23 cellular contexts compared by ENCODE assay signal in genomic region chr2:241133436-241133820, GRCh38.
"Had no signal": no experiment of that assay in that cellular context is flagged by ENCODE, and none has a peak within 500 bp of the region (broad histone marks: within the 10 kb centered on the region; RNA-seq: fewer than 3 reads in every experiment).

No MANE protein-coding gene starts in this region.

- DNase-seq: activated CD4-positive, alpha-beta T cell treated with anti-CD3 and anti-CD28 coated beads for 4 hours; activated CD4-positive, alpha-beta T cell treated with anti-CD3 and anti-CD28 coated beads, Interleukin-2, amount 50 U/mL, for 4 hours; activated CD8-positive, alpha-beta memory T cell treated with anti-CD3 and anti-CD28 coated beads for 24 hours; anterior cingulate cortex; colonic mucosa; effector CD8-positive, alpha-beta T cell; esophagus squamous epithelium; left lung; mucosa of descending colon; retina; stimulated activated CD4-positive, alpha-beta T cell treated with anti-CD3 and anti-CD28 coated beads, Interleukin-1b, Interleukin-23, amount 100 ng/mL, for 48 hours; stimulated activated naive CD8-positive, alpha-beta T cell treated with anti-CD3 and anti-CD28 coated beads, Interleukin-15, Interleukin-2, amounts not matched to agents 100 U/mL and 50 U/mL, for 24 hours; upper lobe of left lung had no signal

- H3K4me3 ChIP-seq: colonic mucosa, esophagus squamous epithelium, left lung, lung, mucosa of descending colon, prostate gland, sigmoid colon, smooth muscle cell, thoracic aorta, upper lobe of left lung, vagina had no signal

- H3K27ac Mint-ChIP-seq: activated naive CD8-positive, alpha-beta T cell; natural killer cell treated with Interleukin-12 subunit alpha and Interleukin-12 subunit beta and Interleukin-15 and Interleukin-18, amount 100 ng/mL, for 72 hours had no signal

- H3K9me3 Mint-ChIP-seq: natural killer cell treated with Interleukin-12 subunit alpha and Interleukin-12 subunit beta and Interleukin-15 and Interleukin-18, amount 100 ng/mL, for 72 hours had no signal

- H3K27me3 ChIP-seq: colonic mucosa, esophagus squamous epithelium, left lung, sigmoid colon, upper lobe of left lung, vagina had no signal

- H3K4me3 Mint-ChIP-seq: activated naive CD8-positive, alpha-beta T cell; natural killer cell treated with Interleukin-12 subunit alpha and Interleukin-12 subunit beta and Interleukin-15 and Interleukin-18, amount 100 ng/mL, for 72 hours had no signal

- H3K4me2 ChIP-seq: smooth muscle cell had no signal

- ATAC-seq: left lung; mucosa of descending colon; natural killer cell treated with Interleukin-12 subunit alpha and Interleukin-12 subunit beta and Interleukin-15 and Interleukin-18, amount 100 ng/mL, for 72 hours; stimulated activated naive CD8-positive, alpha-beta T cell treated with anti-CD3 and anti-CD28 coated beads, Interleukin-15, Interleukin-2, amounts not matched to agents 100 U/mL and 50 U/mL, for 24 hours had no signal

- H3K4me1 ChIP-seq: colonic mucosa, esophagus squamous epithelium, left lung, prostate gland, sigmoid colon, upper lobe of left lung, vagina had no signal

- H3K36me3 ChIP-seq: colonic mucosa, sigmoid colon, thoracic aorta, vagina had no signal

- H3K27ac ChIP-seq: colonic mucosa, epithelial cell of prostate, esophagus squamous epithelium, left lung, prostate gland, sigmoid colon, thoracic aorta, upper lobe of left lung, vagina, VCaP had no signal

- H3K9me3 ChIP-seq: colonic mucosa, esophagus squamous epithelium, left lung, mucosa of descending colon, prostate gland, sigmoid colon, thoracic aorta, upper lobe of left lung, vagina had no signal

- H3K36me3 Mint-ChIP-seq: natural killer cell treated with Interleukin-12 subunit alpha and Interleukin-12 subunit beta and Interleukin-15 and Interleukin-18, amount 100 ng/mL, for 72 hours had no signal

- H3K27me3 Mint-ChIP-seq: activated naive CD8-positive, alpha-beta T cell; natural killer cell treated with Interleukin-12 subunit alpha and Interleukin-12 subunit beta and Interleukin-15 and Interleukin-18, amount 100 ng/mL, for 72 hours had no signal
